Comparison of ENCODE assay signal across 17 cellular contexts in genomic region chr7:137642467-137642866, GRCh38.
DNase-seq lines count a peak whose midpoint lies in the region; ATAC-seq, FAIRE-seq and TF ChIP-seq lines count a peak whose summit lies in the region.
"Had no signal": no experiment of that assay in that cellular context is flagged by ENCODE, and none has a peak within 500 bp of the region (broad histone marks: within the 10 kb centered on the region; RNA-seq: fewer than 3 reads in every experiment).

No MANE protein-coding gene starts in this region.

- 19 to 25% methylated on average over 2 of the region's 2 CpGs for WGBS in tibial nerve, 2 donors

- H3K36me3 ChIP-seq in tibial nerve = no peaks in the 10 kb centered on the region
- H3K36me3 ChIP-seq: tibial artery had no signal

- H3K4me1 ChIP-seq in tibial nerve = no peaks in the 10 kb centered on the region
- H3K4me1 ChIP-seq: tibial artery had no signal

- FAIRE-seq in endometrium (lab: Jason Lieb, UNC) = peak; percentile 97

- no peaks in the 10 kb centered on the region for H3K27me3 ChIP-seq in tibial nerve
- H3K27me3 ChIP-seq: tibial artery had no signal

- POLR2A ChIA-PET in AG04449 (lab: Yijun Ruan, JAX) = interaction anchor here (0.6 kb wide), 1 partner anchor 239 kb away, joined by 3 read pairs; no protein-coding TSS in a partner anchor

- no peak for TF ChIP-seq POLR2A in tibial nerve (IDR thresholded peaks at IDR 0.05)

- H3K4me3 ChIP-seq in AG04449 (ENCODE audit: low read depth, low read length) (no peak overlapping the region), tibial nerve (no peak overlapping the region)
- H3K4me3 ChIP-seq: tibial artery had no signal

- no peak overlapping the region for H3K27ac Mint-ChIP-seq in stimulated activated effector memory CD8-positive, alpha-beta T cell treated with anti-CD3 and anti-CD28 coated beads, Interleukin-12 subunit alpha, Interleukin-12 subunit beta, amount 100 ng/mL, for 72 hours
- H3K27ac Mint-ChIP-seq: activated CD8-positive, alpha-beta memory T cell treated with anti-CD3 and anti-CD28 coated beads, Interleukin-2, amount 10 ng/mL, durations not matched to agents 7 days and 5 days; naive thymus-derived CD4-positive, alpha-beta T cell had no signal

- peak; percentile 46 for DNase-seq in AG04449 (ENCODE audit: low read depth, low spot score)
- DNase-seq in GM04503 (ENCODE audit: low read depth) = peak; percentile 88
- DNase-seq in NOMO-1 (lab: John Stamatoyannopoulos, UW; ENCODE audit: unreplicated experiment in 2 of 2) = peak; percentile 48 to 53
- no peak for DNase-seq in Kasumi-1 (lab: John Stamatoyannopoulos, UW)
- no peak for DNase-seq in tibial nerve (ENCODE audit: low spot score in 2 of 2)
- no peak for DNase-seq in stimulated activated effector memory CD8-positive, alpha-beta T cell treated with anti-CD3 and anti-CD28 coated beads, Interleukin-12 subunit alpha, Interleukin-12 subunit beta, amount 100 ng/mL, for 72 hours (ENCODE audit: low spot score in 2 of 2)
- DNase-seq: activated CD4-positive, CD25-positive, alpha-beta regulatory T cell; activated CD8-positive, alpha-beta memory T cell treated with anti-CD3 and anti-CD28 coated beads, Interleukin-2, amount 10 ng/mL, durations not matched to agents 7 days and 5 days; activated naive CD4-positive, alpha-beta T cell treated with Interleukin-2 at 50 U/mL for 16 hours; caudate nucleus; DMS53; naive thymus-derived CD4-positive, alpha-beta T cell; SW 1271; tibial artery had no signal

- H3K9me3 ChIP-seq in tibial nerve = no peaks in the 10 kb centered on the region
- H3K9me3 ChIP-seq: tibial artery had no signal

- H3K9me3 Mint-ChIP-seq in stimulated activated effector memory CD8-positive, alpha-beta T cell treated with anti-CD3 and anti-CD28 coated beads, Interleukin-12 subunit alpha, Interleukin-12 subunit beta, amount 100 ng/mL, for 72 hours = no peaks in the 10 kb centered on the region

- no peaks in the 10 kb centered on the region for H3K36me3 Mint-ChIP-seq in stimulated activated effector memory CD8-positive, alpha-beta T cell treated with anti-CD3 and anti-CD28 coated beads, Interleukin-12 subunit alpha, Interleukin-12 subunit beta, amount 100 ng/mL, for 72 hours
- H3K36me3 Mint-ChIP-seq: activated CD8-positive, alpha-beta memory T cell treated with anti-CD3 and anti-CD28 coated beads, Interleukin-2, amount 10 ng/mL, durations not matched to agents 7 days and 5 days; naive thymus-derived CD4-positive, alpha-beta T cell had no signal

- H3K4me1 Mint-ChIP-seq in stimulated activated effector memory CD8-positive, alpha-beta T cell treated with anti-CD3 and anti-CD28 coated beads, Interleukin-12 subunit alpha, Interleukin-12 subunit beta, amount 100 ng/mL, for 72 hours = no peaks in the 10 kb centered on the region
- H3K4me1 Mint-ChIP-seq: activated CD8-positive, alpha-beta memory T cell treated with anti-CD3 and anti-CD28 coated beads, Interleukin-2, amount 10 ng/mL, durations not matched to agents 7 days and 5 days had no signal

- TF ChIP-seq EP300 in tibial nerve (IDR thresholded peaks at IDR 0.05) = no peak

- TF ChIP-seq CTCF in AG04449 (IDR thresholded peaks at IDR 0.05; ENCODE audit: insufficient read depth, low read length, missing control alignments) = no peak
- TF ChIP-seq CTCF in tibial nerve (IDR thresholded peaks at IDR 0.05) = no peak

- no peak for ATAC-seq in HG02588 (IDR thresholded peaks at IDR 0.05; ENCODE audit: unreplicated experiment)
- no peak for ATAC-seq in stimulated activated effector memory CD8-positive, alpha-beta T cell treated with anti-CD3 and anti-CD28 coated beads, Interleukin-12 subunit alpha, Interleukin-12 subunit beta, amount 100 ng/mL, for 72 hours
- ATAC-seq: activated CD8-positive, alpha-beta memory T cell treated with anti-CD3 and anti-CD28 coated beads, Interleukin-2, amount 10 ng/mL, durations not matched to agents 7 days and 5 days; left lobe of liver; naive thymus-derived CD4-positive, alpha-beta T cell had no signal

- no peak overlapping the region for H3K4me3 Mint-ChIP-seq in stimulated activated effector memory CD8-positive, alpha-beta T cell treated with anti-CD3 and anti-CD28 coated beads, Interleukin-12 subunit alpha, Interleukin-12 subunit beta, amount 100 ng/mL, for 72 hours
- H3K4me3 Mint-ChIP-seq: activated CD8-positive, alpha-beta memory T cell treated with anti-CD3 and anti-CD28 coated beads, Interleukin-2, amount 10 ng/mL, durations not matched to agents 7 days and 5 days; naive thymus-derived CD4-positive, alpha-beta T cell had no signal

- CTCF ChIA-PET in AG04449 (lab: Yijun Ruan, JAX) = interaction anchor here (0.6 to 2.9 kb wide), 6 partner anchors 12 to 364 kb away, joined by 3 to 16 read pairs (median 4); no protein-coding TSS in a partner anchor

- H3K27ac ChIP-seq in tibial nerve = no peak overlapping the region
- H3K27ac ChIP-seq: tibial artery had no signal

Comparison
In these comparisons a context has a peak if more than half of its experiments do, and no peak if none do; other contexts are left out.
1. DNase-seq: peak in AG04449 (single experiment), GM04503 (single experiment) and NOMO-1 (2 of 2); none in Kasumi-1 (0 of 2), tibial nerve (0 of 2) and stimulated activated effector memory CD8-positive, alpha-beta T cell treated with anti-CD3 and anti-CD28 coated beads, Interleukin-12 subunit alpha, Interleukin-12 subunit beta, amount 100 ng/mL, for 72 hours (0 of 2).